ENCODE assay signal across 18 cellular contexts in the genomic region with DNA sequence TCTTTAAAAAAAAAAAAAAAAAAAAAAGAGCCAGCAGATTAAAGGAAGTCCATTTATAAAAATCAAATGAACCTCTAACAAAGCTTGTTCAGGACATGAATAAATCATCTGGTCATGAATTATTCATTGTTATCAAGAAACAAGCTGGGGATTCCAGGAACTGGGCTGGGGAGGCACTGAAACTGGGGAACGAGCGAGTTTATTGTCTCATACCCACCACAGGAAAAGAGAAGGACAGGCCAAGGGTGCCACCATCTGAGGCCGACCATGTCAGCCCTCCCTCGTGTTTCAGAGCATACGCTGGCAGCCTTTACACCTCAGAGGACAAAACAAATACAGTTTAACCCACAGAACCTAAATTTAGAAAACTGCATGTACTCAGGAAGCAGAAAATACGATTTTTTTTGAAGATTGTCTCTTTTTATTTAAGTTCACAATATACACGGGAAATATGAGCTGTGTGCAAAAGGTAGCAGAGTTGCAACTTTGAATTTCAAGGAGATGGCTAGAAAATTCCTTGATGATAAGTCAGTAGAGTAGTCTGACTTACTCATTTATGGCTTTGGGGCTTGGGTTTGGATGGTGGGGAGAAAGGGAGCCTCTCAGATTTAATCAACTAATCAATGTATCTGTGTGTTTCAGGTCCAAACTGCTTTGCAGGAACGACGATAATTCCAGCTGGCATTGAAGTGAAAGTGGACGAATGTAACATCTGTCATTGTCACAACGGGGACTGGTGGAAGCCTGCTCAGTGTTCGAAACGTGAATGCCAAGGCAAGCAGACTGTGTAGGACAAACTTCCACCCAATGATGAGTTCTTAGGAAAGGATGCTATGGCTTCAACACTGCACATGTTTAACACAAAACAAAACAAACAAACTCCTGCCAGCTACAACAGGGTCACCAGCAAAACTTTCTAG.
DNase-seq lines count a peak whose midpoint lies in the region; ATAC-seq and TF ChIP-seq lines count a peak whose summit lies in the region.
"Had no signal": no experiment of that assay in that cellular context is flagged by ENCODE, and none has a peak within 500 bp of the region (broad histone marks: within the 10 kb centered on the region; RNA-seq: fewer than 3 reads in every experiment).

No MANE protein-coding gene starts in this region.

- no peak overlapping the region for H3K4me2 ChIP-seq in mammary epithelial cell (ENCODE audit: insufficient read depth, low read depth, low read length)

- dilution Hi-C loops in mammary epithelial cell (cut with HindIII; ENCODE audit: low sequenced_read_pairs) = no loop called here

- no TSS peak for BruUV-seq in mammary epithelial cell (replicated peaks; lab: Mats Ljungman, UMichigan)

- CTCF ChIA-PET in mammary epithelial cell (lab: Charles Lee; ENCODE audit: low non-redundant PET) = no interaction called here

- H2AFZ ChIP-seq in ACC112 (ENCODE audit: low read length, unreplicated experiment) (peak overlapping the region; percentile 7), mammary epithelial cell (ENCODE audit: low read depth, low read length) (no peak overlapping the region)

- H3K27ac ChIP-seq in ACC112 (ENCODE audit: low read depth, low read length) (no peak overlapping the region), mammary epithelial cell (ENCODE audit: insufficient read depth, low read depth, low read length) (no peak overlapping the region)
- H3K27ac ChIP-seq: ovary, vagina had no signal

- H3K27me3 ChIP-seq in ACC112 (ENCODE audit: insufficient read depth, low read length) (no peaks in the 10 kb centered on the region), mammary epithelial cell (ENCODE audit: insufficient read depth, low read length) (no peaks in the 10 kb centered on the region)
- H3K27me3 ChIP-seq: ovary, vagina had no signal

- intact Hi-C loops in mammary epithelial cell (cut with micrococcal nuclease) = no loop called here

- H3K4me1 ChIP-seq in ACC112 (ENCODE audit: control insufficient read depth, insufficient read depth, low read length, unreplicated experiment) (peaks cover 4% of the 10 kb centered on the region), mammary epithelial cell (ENCODE audit: insufficient read depth, low read length) (no peaks in the 10 kb centered on the region)
- H3K4me1 ChIP-seq: vagina had no signal

- ATAC-seq in GM21423 (IDR thresholded peaks at IDR 0.05; ENCODE audit: unreplicated experiment) (peak; percentile 50), HG03378 (IDR thresholded peaks at IDR 0.05; ENCODE audit: unreplicated experiment) (no peak)

- TF ChIP-seq CTCF in mammary epithelial cell (conservative IDR thresholded peaks at IDR 0.05 in 1 of 2, IDR thresholded peaks at IDR 0.05 in 1 of 2; ENCODE audit: extremely low read depth in 1 of 2, insufficient read depth in 1 of 2, low read depth in 1 of 2, low read length in 2 of 2) = no peak

- H3K36me3 ChIP-seq in ACC112 (ENCODE audit: insufficient read depth, low read length) (no peaks in the 10 kb centered on the region), mammary epithelial cell (ENCODE audit: insufficient read depth, low read length) (no peaks in the 10 kb centered on the region)
- H3K36me3 ChIP-seq: ovary, vagina had no signal

- H3K79me2 ChIP-seq in ACC112 (ENCODE audit: control insufficient read depth, insufficient read depth, low read length, unreplicated experiment) = no peaks in the 10 kb centered on the region
- H3K79me2 ChIP-seq in mammary epithelial cell (ENCODE audit: insufficient read depth, low read length) = no peaks in the 10 kb centered on the region

- 60% methylated on average over 11 of the region's 13 CpGs for WGBS in mammary epithelial cell (ENCODE audit: low coverage, missing lambda C conversion rate)

- H3K9me3 ChIP-seq in mammary epithelial cell (replicated peaks; ENCODE audit: insufficient read depth, low read length) = no peaks in the 10 kb centered on the region
- H3K9me3 ChIP-seq: ovary, vagina had no signal

- H3K9ac ChIP-seq in mammary epithelial cell (ENCODE audit: insufficient read depth, low read length) = no peak overlapping the region

- H3K4me3 ChIP-seq in ACC112 (ENCODE audit: low read depth, low read length) (no peak overlapping the region), mammary epithelial cell (replicated peaks in 1 of 3; ENCODE audit: insufficient read depth in 1 of 3, low read depth in 2 of 3, low read length in 3 of 3) (no peak overlapping the region)
- H3K4me3 ChIP-seq: ovary, vagina had no signal

- DNase-seq in anterior cingulate cortex (lab: John Stamatoyannopoulos, UW) (peak in 57 of 58 donors; percentile 1 to 88 (median 61)), medulla oblongata (ENCODE audit: extremely low spot score) (peak; percentile 93), amniotic stem cell (lab: John Stamatoyannopoulos, UW) (no peak), mammary epithelial cell (no peak)
- DNase-seq in stimulated activated CD4-positive, alpha-beta T cell treated with anti-CD3 and anti-CD28 coated beads, Interleukin-4, amount 100 ng/mL, for 4 hours = no peak
- DNase-seq: activated CD4-positive, alpha-beta T cell treated with anti-CD3 and anti-CD28 coated beads, Interleukin-2, amount 50 U/mL, for 48 hours; activated naive CD4-positive, alpha-beta T cell treated with Interleukin-2 at 50 U/mL for 16 hours; cerebellar nuclear complex; DND-41; NCI-H1417 treated with DMSO at 0.1 percent for 48 hours; NCI-H526 treated with DMSO at 0.1 percent for 48 hours; ovary; Right ventricle myocardium superior; T1000 had no signal

- in situ Hi-C loops in mammary epithelial cell (cut with MboI; ENCODE audit: low sequenced_read_pairs in 2 of 2) = no loop called here

- no peaks in the 10 kb centered on the region for H4K20me1 ChIP-seq in mammary epithelial cell (ENCODE audit: insufficient read depth, low read length)

Comparison
In these comparisons a context has a peak if more than half of its experiments do, and no peak if none do; other contexts are left out.
1. DNase-seq: peak in anterior cingulate cortex (57 of 58) and medulla oblongata (single experiment); none in amniotic stem cell (single experiment), mammary epithelial cell (single experiment) and stimulated activated CD4-positive, alpha-beta T cell treated with anti-CD3 and anti-CD28 coated beads, Interleukin-4, amount 100 ng/mL, for 4 hours (0 of 2).